Comparison of ENCODE assay signal across 21 cellular contexts in the genomic region with DNA sequence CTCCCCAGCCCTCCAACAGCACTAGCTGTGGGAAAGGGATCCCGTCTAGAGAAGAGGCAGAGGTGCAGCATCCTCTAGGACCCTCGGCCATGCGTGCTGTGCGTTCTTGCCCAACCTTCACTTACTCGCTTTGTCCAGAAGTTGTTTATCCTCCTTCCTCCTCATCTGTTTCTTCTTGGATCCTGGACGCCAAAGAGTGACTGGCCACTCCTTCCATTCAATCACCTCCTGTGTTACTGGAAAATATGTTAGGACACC.
DNase-seq lines count a peak whose midpoint lies in the region; ATAC-seq, FAIRE-seq and TF ChIP-seq lines count a peak whose summit lies in the region.
"Had no signal": no experiment of that assay in that cellular context is flagged by ENCODE, and none has a peak within 500 bp of the region (broad histone marks: within the 10 kb centered on the region; RNA-seq: fewer than 3 reads in every experiment).

No MANE protein-coding gene starts in this region.

- peaks cover 16 to 18% of the 10 kb centered on the region in 2 donors for H3K36me3 Mint-ChIP-seq in naive B cell
- H3K36me3 Mint-ChIP-seq: CD4-positive, alpha-beta memory T cell had no signal

- BruUV-seq in PC-9 (replicated peaks; lab: Mats Ljungman, UMichigan): no TSS peak

- H3K27me3 ChIP-seq in heart right ventricle: no peaks in the 10 kb centered on the region
- H3K27me3 ChIP-seq in PC-9 (ENCODE audit: insufficient read depth, low read depth): no peaks in the 10 kb centered on the region
- no peaks in the 10 kb centered on the region for H3K27me3 ChIP-seq in small intestine (ENCODE audit: control insufficient read depth in 2 of 2, insufficient read depth in 2 of 2, low read length in 2 of 2)
- H3K27me3 ChIP-seq: tibial nerve had no signal

- no peak overlapping the region for H3K4me2 ChIP-seq in PC-9

- H4K20me1 ChIP-seq in PC-9 (ENCODE audit: insufficient read depth): no peaks in the 10 kb centered on the region

- H3K4me1 ChIP-seq in heart right ventricle (peaks cover 10 to 47% (median 40%) of the 10 kb centered on the region in 9 donors), PC-9 (replicated peaks; ENCODE audit: insufficient read depth) (peaks cover 45% of the 10 kb centered on the region), small intestine (ENCODE audit: control insufficient read depth in 2 of 2, insufficient read depth in 1 of 2, low read depth in 1 of 2, low read length in 1 of 2) (peaks cover 0 to 3% of the 10 kb centered on the region in 2 donors)

- H3K9me3 Mint-ChIP-seq in naive B cell: peaks cover 0 to 5% (median 0%) of the 10 kb centered on the region in 7 donors
- H3K9me3 Mint-ChIP-seq: activated T-helper 1 cell treated with anti-CD3 and anti-CD28 coated beads, Interleukin-12 subunit alpha, Interleukin-12 subunit beta, Interleukin-2, Interleukin-4 antibody, amounts not matched to agents 30 ng/mL and 10 ng/mL and 1 ng/mL, durations not matched to agents 14 hours and 24 hours and 36 hours; central memory CD8-positive, alpha-beta T cell; effector memory CD8-positive, alpha-beta T cell had no signal

- H3K9me2 ChIP-seq in PC-9 (ENCODE audit: insufficient read depth): no peaks in the 10 kb centered on the region

- DNase-seq in heart right ventricle (no peak), Right ventricle myocardium superior (no peak), naive B cell (no peak), PC-9 (no peak), small intestine (no peak)
- DNase-seq in stimulated activated CD8-positive, alpha-beta memory T cell treated with anti-CD3 and anti-CD28 coated beads, Interleukin-4, amount 100 ng/mL, for 48 hours: peak; percentile 5
- DNase-seq: activated CD4-positive, alpha-beta T cell treated with anti-CD3 and anti-CD28 coated beads, Interleukin-2, amount 50 U/mL, for 48 hours; CD4-positive, alpha-beta memory T cell; effector memory CD8-positive, alpha-beta T cell; kidney glomerular epithelial cell; midbrain; NCI-H226; occipital lobe; stimulated activated CD4-positive, alpha-beta T cell treated with anti-CD3 and anti-CD28 coated beads, Interleukin-4, amount 100 ng/mL, for 4 hours; T-helper 1 cell; WERI-Rb-1 had no signal

- H3K9me3 ChIP-seq in heart right ventricle: no peaks in the 10 kb centered on the region
- H3K9me3 ChIP-seq in PC-9 (ENCODE audit: insufficient read depth, low read depth): 0 out of 2 replicates have a peak, but pooled peaks cover 3% of the 10 kb centered on the region
- no peaks in the 10 kb centered on the region for H3K9me3 ChIP-seq in small intestine (ENCODE audit: control insufficient read depth, low read depth)
- H3K9me3 ChIP-seq: tibial nerve had no signal

- TF ChIP-seq CTCF in heart right ventricle (IDR thresholded peaks at IDR 0.05) (no peak), PC-9 (conservative IDR thresholded peaks at IDR 0.05) (no peak)

- ATAC-seq in heart right ventricle: peak in 1 of 8 donors; percentile 4
- ATAC-seq in Right ventricle myocardium superior (ENCODE audit: poor library complexity): no peak
- ATAC-seq in naive B cell (ENCODE audit: low read depth in 2 of 2): no peak
- ATAC-seq in HG03108 (IDR thresholded peaks at IDR 0.05; ENCODE audit: unreplicated experiment): no peak
- ATAC-seq in GM19463 (IDR thresholded peaks at IDR 0.05; ENCODE audit: unreplicated experiment): no peak
- ATAC-seq: effector memory CD8-positive, alpha-beta T cell had no signal

- CTCF ChIA-PET in PC-9 (lab: Charles Lee): no interaction called here

- H3K27ac ChIP-seq in heart right ventricle (peak overlapping the region; percentile 50 to 79 (median 70)), PC-9 (no peak overlapping the region), small intestine (ENCODE audit: low read depth in 1 of 2, low read length in 1 of 2) (peak overlapping the region in 1 of 2 donors; percentile 70)
- H3K27ac ChIP-seq: WERI-Rb-1 had no signal

- H3K4me3 ChIP-seq in heart right ventricle: no peak overlapping the region
- H3K4me3 ChIP-seq in PC-9: no peak overlapping the region
- H3K4me3 ChIP-seq in small intestine (ENCODE audit: low read depth in 1 of 2, low read length in 2 of 2): no peak overlapping the region
- H3K4me3 ChIP-seq: tibial nerve had no signal

- peaks cover 9% of the 10 kb centered on the region; the same call in 1 of the 2 replicates for H3F3A ChIP-seq in PC-9 (ENCODE audit: insufficient read depth, low read depth)

- no peaks in the 10 kb centered on the region for H3K27me3 Mint-ChIP-seq in naive B cell
- H3K27me3 Mint-ChIP-seq: CD4-positive, alpha-beta memory T cell; central memory CD8-positive, alpha-beta T cell; effector memory CD8-positive, alpha-beta T cell had no signal

- H3K4me1 Mint-ChIP-seq in naive B cell: peaks cover 27 to 49% (median 43%) of the 10 kb centered on the region in 3 donors

- intact Hi-C loops in heart right ventricle (cut with DNase I): no loop called here
- intact Hi-C loops in Right ventricle myocardium superior (cut with DNase I): no loop called here
- intact Hi-C loops in PC-9 (cut with micrococcal nuclease; ENCODE audit: unreplicated experiment): no loop called here

- POLR2A ChIA-PET in PC-9 (lab: Charles Lee; ENCODE audit: unreplicated experiment): no interaction called here

- H2AFZ ChIP-seq in PC-9: no peak overlapping the region

- FAIRE-seq in small intestine (lab: Jason Lieb, UNC): no peak

- no peaks in the 10 kb centered on the region for H3K79me2 ChIP-seq in PC-9 (ENCODE audit: low read depth)

- H3K36me3 ChIP-seq in heart right ventricle (no peaks in the 10 kb centered on the region), PC-9 (ENCODE audit: low read depth) (no peaks in the 10 kb centered on the region), small intestine (ENCODE audit: control insufficient read depth in 2 of 2, insufficient read depth in 2 of 2, low read length in 2 of 2) (no peaks in the 10 kb centered on the region)
- H3K36me3 ChIP-seq: tibial nerve, WERI-Rb-1 had no signal

- no peak overlapping the region for H3K4me3 Mint-ChIP-seq in naive B cell
- H3K4me3 Mint-ChIP-seq: activated T-helper 1 cell treated with anti-CD3 and anti-CD28 coated beads, Interleukin-12 subunit alpha, Interleukin-12 subunit beta, Interleukin-2, Interleukin-4 antibody, amounts not matched to agents 30 ng/mL and 10 ng/mL and 1 ng/mL, durations not matched to agents 14 hours and 24 hours and 36 hours; CD4-positive, alpha-beta memory T cell; central memory CD8-positive, alpha-beta T cell; effector memory CD8-positive, alpha-beta T cell had no signal

- WGBS in heart right ventricle, 2 donors: 90 to 92% methylated on average over 6 of the region's 6 CpGs
- 85 to 98% (median 94%) methylated on average over 6 of the region's 6 CpGs for WGBS in small intestine, 3 donors

- H3K27ac Mint-ChIP-seq in naive B cell: peak overlapping the region in 4 of 6 donors; percentile 7 to 28 (median 22)
- H3K27ac Mint-ChIP-seq: activated T-helper 1 cell treated with anti-CD3 and anti-CD28 coated beads, Interleukin-12 subunit alpha, Interleukin-12 subunit beta, Interleukin-2, Interleukin-4 antibody, amounts not matched to agents 30 ng/mL and 10 ng/mL and 1 ng/mL, durations not matched to agents 14 hours and 24 hours and 36 hours; CD4-positive, alpha-beta memory T cell; effector memory CD8-positive, alpha-beta T cell had no signal
